Comparison of ENCODE assay signal across 13 cellular contexts in genomic region chr2:68464651-68465050, GRCh38.
"Had no signal": no experiment of that assay in that cellular context is flagged by ENCODE, and none has a peak within 500 bp of the region (broad histone marks: within the 10 kb centered on the region; RNA-seq: fewer than 3 reads in every experiment).

No MANE protein-coding gene starts in this region.

- H3K36me3 Mint-ChIP-seq: activated naive CD4-positive, alpha-beta T cell treated with anti-CD3 and anti-CD28 coated beads, Interleukin-2, amount 50 U/mL, for 24 hours; brain had no signal

- H3K4me3 ChIP-seq: lung, prostate gland, right lobe of liver, tibial nerve had no signal

- H3K4me3 Mint-ChIP-seq: activated naive CD4-positive, alpha-beta T cell treated with anti-CD3 and anti-CD28 coated beads, Interleukin-2, amount 50 U/mL, for 24 hours; stimulated activated naive B cell treated with anti-CD40 and anti-IgM and Interleukin-4, amounts not matched to agents 10 μg/mL and 1 μg/mL and 100 μg/mL, for 72 hours had no signal

- H3K27ac ChIP-seq: prostate gland, right lobe of liver, tibial nerve had no signal

- DNase-seq: activated CD8-positive, alpha-beta memory T cell treated with anti-CD3 and anti-CD28 coated beads, Interleukin-2, amount 50 U/mL, for 48 hours; glutamatergic neuron; left colon; naive thymus-derived CD8-positive, alpha-beta T cell; right lobe of liver; stimulated activated naive B cell treated with anti-CD40 and anti-IgM and Interleukin-4, amounts not matched to agents 10 μg/mL and 1 μg/mL and 100 μg/mL, for 72 hours had no signal

- H3K27ac Mint-ChIP-seq: brain; stimulated activated naive B cell treated with anti-CD40 and anti-IgM and Interleukin-4, amounts not matched to agents 10 μg/mL and 1 μg/mL and 100 μg/mL, for 72 hours had no signal

- H3K36me3 ChIP-seq: prostate gland, right lobe of liver, tibial nerve had no signal

- ATAC-seq: esophagus mucosa; left colon; naive thymus-derived CD8-positive, alpha-beta T cell; right lobe of liver; stimulated activated naive B cell treated with anti-CD40 and anti-IgM and Interleukin-4, amounts not matched to agents 10 μg/mL and 1 μg/mL and 100 μg/mL, for 72 hours had no signal

- H3K27me3 ChIP-seq: right lobe of liver, tibial nerve had no signal

- H3K27me3 Mint-ChIP-seq: activated naive CD4-positive, alpha-beta T cell treated with anti-CD3 and anti-CD28 coated beads, Interleukin-2, amount 50 U/mL, for 24 hours; naive thymus-derived CD8-positive, alpha-beta T cell; stimulated activated naive B cell treated with anti-CD40 and anti-IgM and Interleukin-4, amounts not matched to agents 10 μg/mL and 1 μg/mL and 100 μg/mL, for 72 hours had no signal

- H3K9me3 Mint-ChIP-seq: activated naive CD4-positive, alpha-beta T cell treated with anti-CD3 and anti-CD28 coated beads, Interleukin-2, amount 50 U/mL, for 24 hours; brain; naive thymus-derived CD8-positive, alpha-beta T cell; stimulated activated naive B cell treated with anti-CD40 and anti-IgM and Interleukin-4, amounts not matched to agents 10 μg/mL and 1 μg/mL and 100 μg/mL, for 72 hours had no signal

- H3K9me3 ChIP-seq: prostate gland, right lobe of liver, tibial nerve had no signal

- FAIRE-seq: endometrium had no signal
